25 cellular contexts compared by ENCODE assay signal in genomic region chr13:110004814-110005213, GRCh38.
"Had no signal": no experiment of that assay in that cellular context is flagged by ENCODE, and none has a peak within 500 bp of the region (broad histone marks: within the 10 kb centered on the region; RNA-seq: fewer than 3 reads in every experiment).

No MANE protein-coding gene starts in this region.

- H3K27ac ChIP-seq: left lung, lower lobe of right lung, ovary, right atrium auricular region, right lobe of liver, skin epidermis, tibial nerve, uterus had no signal

- H3K36me3 Mint-ChIP-seq: immature natural killer cell; mesothelial cell of epicardium; natural killer cell treated with Interleukin-12 subunit alpha and Interleukin-12 subunit beta and Interleukin-15 and Interleukin-18, amount 100 ng/mL, for 72 hours; stimulated activated effector memory CD8-positive, alpha-beta T cell treated with anti-CD3 and anti-CD28 coated beads, Interleukin-12 subunit alpha, Interleukin-12 subunit beta, amount 100 ng/mL, for 72 hours; type B pancreatic cell had no signal

- H3K27ac Mint-ChIP-seq: immature natural killer cell; mesothelial cell of epicardium; naive thymus-derived CD4-positive, alpha-beta T cell; natural killer cell treated with Interleukin-12 subunit alpha and Interleukin-12 subunit beta and Interleukin-15 and Interleukin-18, amount 100 ng/mL, for 72 hours; progenitor cell of endocrine pancreas; stimulated activated effector memory CD8-positive, alpha-beta T cell treated with anti-CD3 and anti-CD28 coated beads, Interleukin-12 subunit alpha, Interleukin-12 subunit beta, amount 100 ng/mL, for 72 hours; type B pancreatic cell had no signal

- H3K36me3 ChIP-seq: left lung, lower lobe of right lung, ovary, right atrium auricular region, right lobe of liver, tibial nerve, uterus had no signal

- H3K27me3 ChIP-seq: ovary, right atrium auricular region, right lobe of liver, tibial nerve, uterus had no signal

- DNase-seq: hypothalamus; immature natural killer cell; kidney; left colon; left lung; lower lobe of right lung; mesendoderm; naive thymus-derived CD4-positive, alpha-beta T cell; ovary; right lobe of liver; stimulated activated CD4-positive, alpha-beta T cell treated with anti-CD3 and anti-CD28 coated beads, Interleukin-12 subunit alpha, Interleukin-12 subunit beta, amount 100 ng/mL, for 4 hours; stimulated activated CD4-positive, alpha-beta T cell treated with anti-CD3 and anti-CD28 coated beads, Interleukin-15, amount 100 ng/mL, for 24 hours; stimulated activated CD4-positive, alpha-beta T cell treated with anti-CD3 and anti-CD28 coated beads, Interleukin-4, amount 100 ng/mL, for 24 hours; stimulated activated naive CD4-positive, alpha-beta T cell treated with Interleukin-2 at 50 U/mL for 16 hours; stimulated activated naive CD8-positive, alpha-beta T cell treated with anti-CD3 and anti-CD28 coated beads, Interleukin-15, amount 100 ng/mL, for 72 hours; substantia nigra; uterus had no signal

- H3K9me3 Mint-ChIP-seq: immature natural killer cell; mesothelial cell of epicardium; natural killer cell treated with Interleukin-12 subunit alpha and Interleukin-12 subunit beta and Interleukin-15 and Interleukin-18, amount 100 ng/mL, for 72 hours; stimulated activated naive CD8-positive, alpha-beta T cell treated with anti-CD3 and anti-CD28 coated beads, Interleukin-15, amount 100 ng/mL, for 72 hours had no signal

- H3K4me1 Mint-ChIP-seq: immature natural killer cell; naive thymus-derived CD4-positive, alpha-beta T cell; stimulated activated effector memory CD8-positive, alpha-beta T cell treated with anti-CD3 and anti-CD28 coated beads, Interleukin-12 subunit alpha, Interleukin-12 subunit beta, amount 100 ng/mL, for 72 hours; stimulated activated naive CD8-positive, alpha-beta T cell treated with anti-CD3 and anti-CD28 coated beads, Interleukin-15, amount 100 ng/mL, for 72 hours had no signal

- H3K4me1 ChIP-seq: left lung, lower lobe of right lung, right atrium auricular region, tibial nerve, uterus had no signal

- H3K4me3 ChIP-seq: left lung, lower lobe of right lung, ovary, right atrium auricular region, right lobe of liver, skin epidermis, tibial nerve, uterus had no signal

- H3K9me3 ChIP-seq: left lung, lower lobe of right lung, ovary, right atrium auricular region, right lobe of liver, tibial nerve, uterus had no signal

- H3K4me3 Mint-ChIP-seq: immature natural killer cell; mesothelial cell of epicardium; naive thymus-derived CD4-positive, alpha-beta T cell; natural killer cell treated with Interleukin-12 subunit alpha and Interleukin-12 subunit beta and Interleukin-15 and Interleukin-18, amount 100 ng/mL, for 72 hours; stimulated activated effector memory CD8-positive, alpha-beta T cell treated with anti-CD3 and anti-CD28 coated beads, Interleukin-12 subunit alpha, Interleukin-12 subunit beta, amount 100 ng/mL, for 72 hours; stimulated activated naive CD8-positive, alpha-beta T cell treated with anti-CD3 and anti-CD28 coated beads, Interleukin-15, amount 100 ng/mL, for 72 hours; type B pancreatic cell had no signal

- ATAC-seq: left colon; left lung; lower lobe of right lung; naive thymus-derived CD4-positive, alpha-beta T cell; natural killer cell treated with Interleukin-12 subunit alpha and Interleukin-12 subunit beta and Interleukin-15 and Interleukin-18, amount 100 ng/mL, for 72 hours; stimulated activated naive CD8-positive, alpha-beta T cell treated with anti-CD3 and anti-CD28 coated beads, Interleukin-15, amount 100 ng/mL, for 72 hours had no signal
